1 cellular context compared by ENCODE assay signal in genomic region chr3:112364291-112364690, GRCh38.
TF ChIP-seq lines count a peak whose summit lies in the region.

No MANE protein-coding gene starts in this region.

TF ChIP-seq in WTC11, 78 proteins besides CTCF, POLR2A, EP300 and RAD21 (continued from another document):
- no peak for TF ChIP-seq HMGA2 (CRISPR knock-in tag; IDR thresholded peaks at IDR 0.05)
- TF ChIP-seq FOXK1 (CRISPR knock-in tag; IDR thresholded peaks at IDR 0.05): no peak
- TF ChIP-seq CBFB (CRISPR knock-in tag; IDR thresholded peaks at IDR 0.05; ENCODE audit: low read depth): no peak
